12 cellular contexts compared by ENCODE assay signal in genomic region chr11:93512073-93512475, GRCh38. TPM values are rescaled to one million over a fixed set of nuclear protein-coding genes. Genes with fewer than 3 reads are reported as not detected.
DNase-seq lines count a peak whose midpoint lies in the region; ATAC-seq and TF ChIP-seq lines count a peak whose summit lies in the region.
"Had no signal": no experiment of that assay in that cellular context is flagged by ENCODE, and none has a peak within 500 bp of the region (broad histone marks: within the 10 kb centered on the region; RNA-seq: fewer than 3 reads in every experiment).

No MANE protein-coding gene starts in this region.

- no peak overlapping the region for H3K27ac Mint-ChIP-seq in T-cell

- H3K4me2 ChIP-seq in MM.1S (ENCODE audit: low read depth, low read length): no peak overlapping the region

- H3K27ac ChIP-seq in MM.1S (ENCODE audit: low read length): no peak overlapping the region
- H3K27ac ChIP-seq: dorsolateral prefrontal cortex had no signal

- peaks cover 0 to 7% (median 0%) of the 10 kb centered on the region in 3 donors for H3K9me3 Mint-ChIP-seq in T-cell

- no peak overlapping the region for H3K4me3 ChIP-seq in MM.1S (ENCODE audit: low read length)
- H3K4me3 ChIP-seq: dorsolateral prefrontal cortex had no signal

- no peaks in the 10 kb centered on the region for H3K9me2 ChIP-seq in MM.1S (replicated peaks; ENCODE audit: insufficient read depth, low read length)

- H4K20me1 ChIP-seq in MM.1S (ENCODE audit: insufficient read depth, low read length): no peaks in the 10 kb centered on the region

- H3K36me3 Mint-ChIP-seq in T-cell: peaks cover 4% of the 10 kb centered on the region

- H3F3A ChIP-seq in MM.1S (ENCODE audit: insufficient read depth, low read length): no peaks in the 10 kb centered on the region

- H3K4me1 Mint-ChIP-seq in T-cell: no peaks in the 10 kb centered on the region

- POLR2A ChIA-PET in T-cell (lab: Charles Lee): no interaction called here

- CTCF ChIA-PET in T-cell (lab: Charles Lee): no interaction called here

- H2AFZ ChIP-seq in MM.1S (ENCODE audit: low read length): no peak overlapping the region

- H3K9me3 ChIP-seq in MM.1S (replicated peaks; ENCODE audit: insufficient read depth, low read length): no peaks in the 10 kb centered on the region

- DNase-seq in MV-4-11 (lab: John Stamatoyannopoulos, UW) (peak; percentile 53), T-cell (no peak), nucleus accumbens (lab: John Stamatoyannopoulos, UW) (no peak), SW 1271 (lab: John Stamatoyannopoulos, UW) (no peak), MM.1S (no peak)
- DNase-seq: dorsolateral prefrontal cortex, Karpas-422, NCI-H510A treated with DMSO at 0.1 percent for 48 hours, substantia nigra had no signal

- no peaks in the 10 kb centered on the region for H3K27me3 Mint-ChIP-seq in T-cell

- TF ChIP-seq CTCF in MM.1S (IDR thresholded peaks at IDR 0.05; ENCODE audit: low read length): no peak

- H3K27me3 ChIP-seq in MM.1S (replicated peaks; ENCODE audit: insufficient read depth, low read length): no peaks in the 10 kb centered on the region
- H3K27me3 ChIP-seq: dorsolateral prefrontal cortex had no signal

- H3K9ac ChIP-seq in MM.1S (ENCODE audit: low read length): no peak overlapping the region

- ATAC-seq in GM18519 (IDR thresholded peaks at IDR 0.05; ENCODE audit: low FRiP score, unreplicated experiment) (peak; percentile 95), GM19452 (IDR thresholded peaks at IDR 0.05; ENCODE audit: unreplicated experiment) (peak; percentile 84), HG02938 (IDR thresholded peaks at IDR 0.05; ENCODE audit: unreplicated experiment) (peak; percentile 95), T-cell (replicated peaks in 1 of 4) (no peak)

- H3K79me2 ChIP-seq in MM.1S (ENCODE audit: low read length): no peaks in the 10 kb centered on the region

- no peaks in the 10 kb centered on the region for H3K4me1 ChIP-seq in MM.1S (ENCODE audit: low read length)

- H3K36me3 ChIP-seq in MM.1S (replicated peaks; ENCODE audit: insufficient read depth, low read length): no peaks in the 10 kb centered on the region

- no peak overlapping the region for H3K4me3 Mint-ChIP-seq in T-cell

RNA-seq across cellular contexts. Expression of gene SMCO4, which starts 31.1 kb away (rescaled TPM):
- 1 to 10 TPM in 4 of 5 donors, not detected in 1; 2.2 to 6.5 (median 4.7) TPM for total RNA-seq in T-cell

Comparison
In these comparisons a context has a peak if more than half of its experiments do, and no peak if none do; other contexts are left out.
1. ATAC-seq: peak in GM18519 (single experiment), GM19452 (single experiment) and HG02938 (single experiment); none in T-cell (0 of 4).